Comparison of ENCODE assay signal across 8 cellular contexts in the genomic region with DNA sequence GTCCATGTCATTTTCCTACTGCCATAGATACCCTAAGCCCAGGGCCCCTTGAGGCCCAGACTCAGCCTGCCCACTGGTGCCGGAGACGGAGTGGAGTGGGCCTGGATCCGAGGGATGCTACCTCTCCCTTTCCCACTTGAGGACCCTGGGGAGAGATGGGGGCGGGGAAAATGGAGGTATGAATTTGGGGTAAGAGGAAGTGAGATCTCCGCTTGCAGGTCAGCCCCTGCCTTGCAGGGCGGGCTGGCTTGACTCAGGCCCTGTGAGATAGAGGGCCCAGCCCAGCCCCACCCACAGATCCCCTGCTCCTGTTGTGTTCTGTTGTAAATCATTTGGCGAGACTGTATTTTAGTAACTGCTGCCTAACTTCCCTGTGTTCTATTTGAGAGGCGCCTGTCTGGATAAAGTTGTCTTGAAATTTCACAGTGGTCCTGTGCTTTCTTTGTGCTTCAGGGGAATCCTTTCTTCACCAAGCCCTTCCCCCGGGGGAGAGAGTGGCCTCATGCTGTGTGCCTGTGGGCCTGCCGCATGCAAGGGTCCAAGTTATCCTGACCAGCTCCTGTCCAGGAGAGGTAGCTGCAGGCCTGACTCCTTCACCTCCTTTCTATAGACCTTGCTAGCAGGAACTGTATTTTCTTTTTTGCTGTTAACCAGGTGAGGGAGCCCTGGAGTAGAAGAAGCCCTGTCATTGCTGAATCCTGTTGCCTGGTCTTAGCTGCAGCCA. TPM values are rescaled to one million over a fixed set of nuclear protein-coding genes. Genes with fewer than 3 reads are reported as not detected.
DNase-seq lines count a peak whose midpoint lies in the region; ATAC-seq, FAIRE-seq and TF ChIP-seq lines count a peak whose summit lies in the region.

No MANE protein-coding gene starts in this region.

- FAIRE-seq in pancreas (lab: Jason Lieb, UNC): no peak

- H3K4me1 ChIP-seq in pancreas (no peaks in the 10 kb centered on the region), esophagus squamous epithelium (peaks cover 0 to 20% (median 3%) of the 10 kb centered on the region in 3 donors)
- H3K4me1 ChIP-seq in effector memory CD4-positive, alpha-beta T cell (ENCODE audit: control insufficient read depth, insufficient read depth, low read length, poor library complexity, severe bottlenecking): no peaks in the 10 kb centered on the region

- peak in 3 of 4 donors; percentile 60 to 79 (median 64) for ATAC-seq in pancreas

- H3K27me3 ChIP-seq in pancreas (no peaks in the 10 kb centered on the region), esophagus squamous epithelium (no peaks in the 10 kb centered on the region)
- H3K27me3 ChIP-seq in effector memory CD4-positive, alpha-beta T cell (replicated peaks; ENCODE audit: control insufficient read depth, insufficient read depth, low read length, poor library complexity, severe bottlenecking): no peaks in the 10 kb centered on the region

- TF ChIP-seq CTCF in pancreas (IDR thresholded peaks at IDR 0.05) (no peak), esophagus squamous epithelium (IDR thresholded peaks at IDR 0.05) (peak in 1 of 6 experiments; percentile 26)

- TF ChIP-seq POLR2A in esophagus squamous epithelium (IDR thresholded peaks at IDR 0.05): no peak

- H3K4me3 ChIP-seq in pancreas (no peak overlapping the region), esophagus squamous epithelium (no peak overlapping the region)
- no peak overlapping the region for H3K4me3 ChIP-seq in effector memory CD4-positive, alpha-beta T cell (ENCODE audit: insufficient read depth, low read depth, low read length, poor library complexity, severe bottlenecking)

- H3K9me3 ChIP-seq in pancreas: no peaks in the 10 kb centered on the region
- no peaks in the 10 kb centered on the region for H3K9me3 ChIP-seq in effector memory CD4-positive, alpha-beta T cell (ENCODE audit: control insufficient read depth, low read length)
- no peaks in the 10 kb centered on the region for H3K9me3 ChIP-seq in esophagus squamous epithelium

- WGBS in pancreas, 2 donors: 82 to 85% methylated on average over 10 of the region's 10 CpGs
- 74 to 84% methylated on average over 6 to 10 of the region's 10 CpGs for WGBS in esophagus squamous epithelium, 2 donors

- intact Hi-C loops in pancreas (cut with DNase I): no loop called here
- intact Hi-C loops in esophagus squamous epithelium (cut with DNase I): no loop called here

- H3K27ac ChIP-seq in pancreas (no peak overlapping the region), esophagus squamous epithelium (no peak overlapping the region)
- no peak overlapping the region for H3K27ac ChIP-seq in effector memory CD4-positive, alpha-beta T cell (ENCODE audit: insufficient read depth, low read length, poor library complexity, severe bottlenecking)

- DNase-seq in GF-D8 (lab: John Stamatoyannopoulos, UW) (peak; percentile 7), LHCN-M2 (ENCODE audit: low read depth) (peak; percentile 39), RKO (ENCODE audit: low spot score) (peak; percentile 60), fibroblast of gingiva (ENCODE audit: low read depth) (peak; percentile 23), pancreas (peak in 1 of 6 donors; percentile 27), GDM1 (lab: John Stamatoyannopoulos, UW) (no peak), esophagus squamous epithelium (lab: John Stamatoyannopoulos, UW) (no peak)
- no peak for DNase-seq in effector memory CD4-positive, alpha-beta T cell

- H3K36me3 ChIP-seq in pancreas (peaks cover 3 to 33% (median 15%) of the 10 kb centered on the region in 3 donors), esophagus squamous epithelium (peaks cover 3 to 50% (median 27%) of the 10 kb centered on the region in 3 donors)
- peaks cover 43% of the 10 kb centered on the region for H3K36me3 ChIP-seq in effector memory CD4-positive, alpha-beta T cell (ENCODE audit: control insufficient read depth, insufficient read depth, low read length)

RNA-seq across cellular contexts. Expression of gene YKT6, which starts 13.3 kb away (rescaled TPM):
- total RNA-seq in LHCN-M2 (2014; rRNA removed) (136 TPM in 2 replicates), pancreas (10 to 100 TPM; 33.4 to 48.7 (median 38.8) TPM), esophagus squamous epithelium (10 to 100 TPM; 56.3 to 91.8 (median 65.1) TPM)
- 178 TPM for polyA plus RNA-seq in LHCN-M2 (2012)
- 10 to 100 TPM; 27.7 to 31.3 TPM for polyA plus RNA-seq in pancreas

RNA-seq across cellular contexts. Expression of gene GCK, which starts 24.8 kb away (rescaled TPM):
- total RNA-seq in LHCN-M2 (2014; rRNA removed): not detected in 2 replicates
- polyA plus RNA-seq in LHCN-M2 (2012): 0.09 TPM
- 1 to 10 TPM in 2 of 6 donors, under 1 TPM in 4; 0.57 to 2.0 (median 0.88) TPM for total RNA-seq in pancreas
- polyA plus RNA-seq in pancreas: 10 to 100 TPM in 1 of 2 donors, 1 to 10 TPM in 1; 6.9 to 18.2 TPM
- under 1 TPM in 1 of 4 donors, not detected in 3; 0.38 TPM for total RNA-seq in esophagus squamous epithelium

Comparison
In these comparisons a context has a peak if more than half of its experiments do, and no peak if none do; other contexts are left out.
1. DNase-seq: peak in GF-D8 (single experiment), LHCN-M2 (single experiment), RKO (single experiment) and fibroblast of gingiva (single experiment); none in GDM1 (single experiment), effector memory CD4-positive, alpha-beta T cell (0 of 3) and esophagus squamous epithelium (single experiment).